ENCODE assay signal across 18 cellular contexts in the genomic region with DNA sequence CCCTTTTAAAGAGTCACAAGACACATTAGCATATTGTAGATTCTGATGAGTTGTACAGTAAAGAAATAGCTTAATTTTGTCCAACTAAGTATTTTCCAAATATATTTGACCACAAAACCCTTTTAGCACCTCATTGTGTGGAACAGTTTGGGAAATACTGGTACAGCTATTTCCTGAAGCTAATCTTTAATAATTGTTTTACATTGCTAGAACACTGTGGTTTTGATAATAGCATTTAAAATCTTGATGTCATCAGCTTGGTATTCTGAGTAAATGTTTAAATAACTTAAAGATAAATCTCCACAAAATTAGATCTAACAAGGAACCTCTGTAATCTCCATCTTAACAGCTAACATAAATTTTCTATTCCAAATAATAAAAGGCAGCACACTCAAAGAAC.
"Had no signal": no experiment of that assay in that cellular context is flagged by ENCODE, and none has a peak within 500 bp of the region (broad histone marks: within the 10 kb centered on the region; RNA-seq: fewer than 3 reads in every experiment).

No MANE protein-coding gene starts in this region.

- DNase-seq: activated CD4-positive, alpha-beta T cell treated with anti-CD3 and anti-CD28 coated beads for 1 hour; activated CD4-positive, alpha-beta T cell treated with anti-CD3 and anti-CD28 coated beads, Interleukin-2, amount 50 U/mL, for 4 hours; activated naive CD4-positive, alpha-beta T cell treated with anti-CD3 and anti-CD28 coated beads, Interleukin-2, amount 10 ng/mL, durations not matched to agents 7 days and 5 days; adrenal gland; effector memory CD8-positive, alpha-beta T cell; gastrocnemius medialis; heart right ventricle; mammary epithelial cell; ovary; stimulated activated CD4-positive, alpha-beta T cell treated with anti-CD3 and anti-CD28 coated beads, Interleukin-12 subunit alpha, Interleukin-12 subunit beta, amount 100 ng/mL, for 4 hours; stimulated activated CD4-positive, alpha-beta T cell treated with anti-CD3 and anti-CD28 coated beads, Interleukin-2, amount 100 ng/mL, for 24 hours; T-helper 1 cell; upper lobe of right lung had no signal

- H3K4me1 Mint-ChIP-seq: activated naive CD4-positive, alpha-beta T cell treated with anti-CD3 and anti-CD28 coated beads, Interleukin-2, amount 10 ng/mL, durations not matched to agents 7 days and 5 days; neural crest cell had no signal

- H3K36me3 Mint-ChIP-seq: activated naive CD4-positive, alpha-beta T cell treated with anti-CD3 and anti-CD28 coated beads, Interleukin-2, amount 10 ng/mL, durations not matched to agents 7 days and 5 days had no signal

- H3K4me1 ChIP-seq: adrenal gland, gastrocnemius medialis, upper lobe of right lung had no signal

- H3K9me3 ChIP-seq: adrenal gland, gastrocnemius medialis, heart right ventricle, ovary, thoracic aorta, upper lobe of right lung had no signal

- H3K4me3 ChIP-seq: adrenal gland, gastrocnemius medialis, heart right ventricle, ovary, thoracic aorta, upper lobe of right lung had no signal

- H3K27ac ChIP-seq: adrenal gland, epithelial cell of prostate, gastrocnemius medialis, heart right ventricle, ovary, thoracic aorta, upper lobe of right lung, VCaP had no signal

- H3K27me3 Mint-ChIP-seq: activated naive CD4-positive, alpha-beta T cell treated with anti-CD3 and anti-CD28 coated beads, Interleukin-2, amount 10 ng/mL, durations not matched to agents 7 days and 5 days; effector memory CD8-positive, alpha-beta T cell had no signal

- H3K9me3 Mint-ChIP-seq: activated naive CD4-positive, alpha-beta T cell treated with anti-CD3 and anti-CD28 coated beads, Interleukin-2, amount 10 ng/mL, durations not matched to agents 7 days and 5 days; activated T-helper 2 cell treated with anti-CD3 and anti-CD28 coated beads, Interferon-gamma antibody, Interleukin-2, Interleukin-4, amounts not matched to agents 10 μg/mL and 5 μg/mL and 100 μg/mL, durations not matched to agents 14 hours and 24 hours and 36 hours; effector memory CD8-positive, alpha-beta T cell; neural crest cell had no signal

- H3K27me3 ChIP-seq: adrenal gland, gastrocnemius medialis, heart right ventricle, upper lobe of right lung had no signal

- H3K27ac Mint-ChIP-seq: activated naive CD4-positive, alpha-beta T cell treated with anti-CD3 and anti-CD28 coated beads, Interleukin-2, amount 10 ng/mL, durations not matched to agents 7 days and 5 days; activated T-helper 2 cell treated with anti-CD3 and anti-CD28 coated beads, Interferon-gamma antibody, Interleukin-2, Interleukin-4, amounts not matched to agents 10 μg/mL and 5 μg/mL and 100 μg/mL, durations not matched to agents 14 hours and 24 hours and 36 hours; effector memory CD8-positive, alpha-beta T cell had no signal

- H3K4me3 Mint-ChIP-seq: activated naive CD4-positive, alpha-beta T cell treated with anti-CD3 and anti-CD28 coated beads, Interleukin-2, amount 10 ng/mL, durations not matched to agents 7 days and 5 days; effector memory CD8-positive, alpha-beta T cell; neural crest cell had no signal

- H3K36me3 ChIP-seq: adrenal gland, gastrocnemius medialis, heart right ventricle, ovary, thoracic aorta, upper lobe of right lung had no signal
